ENCODE assay signal across 9 cellular contexts in genomic region chr19:4089400-4089908, GRCh38. TPM values are rescaled to one million over a fixed set of nuclear protein-coding genes. Genes with fewer than 3 reads are reported as not detected.
DNase-seq lines count a peak whose midpoint lies in the region; ATAC-seq and TF ChIP-seq lines count a peak whose summit lies in the region.
"Had no signal": no experiment of that assay in that cellular context is flagged by ENCODE, and none has a peak within 500 bp of the region (broad histone marks: within the 10 kb centered on the region; RNA-seq: fewer than 3 reads in every experiment).

No MANE protein-coding gene starts in this region.

- peaks cover 35 to 52% (median 48%) of the 10 kb centered on the region in 3 donors for H3K4me1 Mint-ChIP-seq in CD8-positive, alpha-beta memory T cell
- H3K4me1 Mint-ChIP-seq in IgD-negative memory B cell = peaks cover 0 to 6% (median 2%) of the 10 kb centered on the region in 3 donors
- H3K4me1 Mint-ChIP-seq in neural progenitor cell = no peaks in the 10 kb centered on the region

- no peaks in the 10 kb centered on the region for H3K79me2 ChIP-seq in neural progenitor cell (ENCODE audit: low read depth)

- no peaks in the 10 kb centered on the region for H3K9me3 ChIP-seq in CD8-positive, alpha-beta memory T cell (ENCODE audit: low read length)
- no peaks in the 10 kb centered on the region for H3K9me3 ChIP-seq in neural progenitor cell (ENCODE audit: low read depth)
- H3K9me3 ChIP-seq: body of pancreas had no signal

- no peak for TF ChIP-seq CTCF in neural progenitor cell (IDR thresholded peaks at IDR 0.05)

- H3K9me3 Mint-ChIP-seq in CD8-positive, alpha-beta memory T cell = no peaks in the 10 kb centered on the region
- H3K9me3 Mint-ChIP-seq in IgD-negative memory B cell (no peaks in the 10 kb centered on the region), neural progenitor cell (no peaks in the 10 kb centered on the region)

- peak overlapping the region; percentile 62 for H3K27ac ChIP-seq in CD8-positive, alpha-beta memory T cell (ENCODE audit: low read depth, low read length)
- peak overlapping the region; percentile 46 for H3K27ac ChIP-seq in neural progenitor cell

- H4K20me1 ChIP-seq in neural progenitor cell (ENCODE audit: low read depth) = no peaks in the 10 kb centered on the region

- H3F3A ChIP-seq in neural progenitor cell (ENCODE audit: low read depth) = no peaks in the 10 kb centered on the region

- peak; percentile 37 to 74 (median 52) for DNase-seq in CD8-positive, alpha-beta memory T cell
- peak; percentile 44 for DNase-seq in activated gamma-delta T cell (lab: John Stamatoyannopoulos, UW)
- no peak for DNase-seq in neural progenitor cell (ENCODE audit: low spot score)
- DNase-seq in NCI-H2081 (lab: John Stamatoyannopoulos, UW) = no peak
- no peak for DNase-seq in midbrain (lab: John Stamatoyannopoulos, UW)
- DNase-seq in middle frontal gyrus (ENCODE audit: extremely low spot score, low spot score) = no peak

- H3K4me3 Mint-ChIP-seq in CD8-positive, alpha-beta memory T cell = peak overlapping the region; percentile 59 to 78 (median 72)
- peak overlapping the region in 2 of 4 donors; percentile 49 to 76 for H3K4me3 Mint-ChIP-seq in IgD-negative memory B cell
- no peak overlapping the region for H3K4me3 Mint-ChIP-seq in neural progenitor cell

- CTCF ChIA-PET in CD8-positive, alpha-beta memory T cell (lab: Charles Lee) = interaction anchor here (0.6 to 3.0 kb wide), 10 partner anchors 13 to 110 kb away, joined by 3 to 23 read pairs (median 4); no protein-coding TSS in a partner anchor

- H3K36me3 ChIP-seq in CD8-positive, alpha-beta memory T cell (ENCODE audit: insufficient read depth, low read length) = no peaks in the 10 kb centered on the region
- H3K36me3 ChIP-seq in neural progenitor cell = no peaks in the 10 kb centered on the region

- no peaks in the 10 kb centered on the region for H3K27me3 Mint-ChIP-seq in CD8-positive, alpha-beta memory T cell
- no peaks in the 10 kb centered on the region for H3K27me3 Mint-ChIP-seq in IgD-negative memory B cell
- H3K27me3 Mint-ChIP-seq in neural progenitor cell (ENCODE audit: insufficient read depth, low read depth) = no peaks in the 10 kb centered on the region

- H3K4me3 ChIP-seq in CD8-positive, alpha-beta memory T cell (ENCODE audit: low read length) = peak overlapping the region; percentile 49
- no peak overlapping the region for H3K4me3 ChIP-seq in neural progenitor cell
- H3K4me3 ChIP-seq: body of pancreas had no signal

- H3K4me2 ChIP-seq in neural progenitor cell = no peak overlapping the region

- POLR2A ChIA-PET in CD8-positive, alpha-beta memory T cell (lab: Charles Lee) = interaction anchor here (0.6 to 2.1 kb wide), 12 partner anchors 12 to 380 kb away, joined by 3 to 27 read pairs (median 6); partner anchors contain the start of genes EEF2, PIAS4 and ZBTB7A

- peaks cover 48% of the 10 kb centered on the region for H3K4me1 ChIP-seq in CD8-positive, alpha-beta memory T cell (ENCODE audit: insufficient read depth, low read length)
- no peaks in the 10 kb centered on the region for H3K4me1 ChIP-seq in neural progenitor cell
- H3K4me1 ChIP-seq: body of pancreas had no signal

- H3K36me3 Mint-ChIP-seq in CD8-positive, alpha-beta memory T cell = peaks cover 0 to 8% (median 0%) of the 10 kb centered on the region in 3 donors
- H3K36me3 Mint-ChIP-seq in IgD-negative memory B cell (peaks cover 3% of the 10 kb centered on the region), neural progenitor cell (peaks cover 4% of the 10 kb centered on the region)

- no peak overlapping the region for H3K9ac ChIP-seq in neural progenitor cell

- no peaks in the 10 kb centered on the region for H3K27me3 ChIP-seq in CD8-positive, alpha-beta memory T cell (ENCODE audit: insufficient read depth, low read length, poor library complexity, severe bottlenecking)
- no peaks in the 10 kb centered on the region for H3K27me3 ChIP-seq in neural progenitor cell
- H3K27me3 ChIP-seq: body of pancreas had no signal

- no peak overlapping the region for H2AFZ ChIP-seq in neural progenitor cell (replicated peaks)

- ATAC-seq in GM19452 (IDR thresholded peaks at IDR 0.05; ENCODE audit: unreplicated experiment) = no peak
- ATAC-seq: body of pancreas had no signal

- peak overlapping the region; percentile 81 to 96 (median 94) for H3K27ac Mint-ChIP-seq in CD8-positive, alpha-beta memory T cell
- H3K27ac Mint-ChIP-seq in IgD-negative memory B cell (peak overlapping the region in 2 of 3 donors; percentile 39 to 62), neural progenitor cell (no peak overlapping the region)

RNA-seq across cellular contexts. Expression of gene ZBTB7A, which starts 22.8 kb away (rescaled TPM):
- 10 to 100 TPM; 44.1 to 46.8 TPM for total RNA-seq in CD8-positive, alpha-beta memory T cell
- 86.1 TPM for polyA plus RNA-seq in CD8-positive, alpha-beta memory T cell
- 75.7 TPM for polyA plus RNA-seq in IgD-negative memory B cell
- total RNA-seq in neural progenitor cell (ENCODE audit: low replicate concordance) = 4.0 and 10.0 TPM in 2 replicates

RNA-seq across cellular contexts. Expression of gene MAP2K2, which starts 34.5 kb away (rescaled TPM):
- 100 to 1,000 TPM; 161 to 164 TPM for total RNA-seq in CD8-positive, alpha-beta memory T cell
- polyA plus RNA-seq in CD8-positive, alpha-beta memory T cell = 122 TPM
- polyA plus RNA-seq in IgD-negative memory B cell = 69.1 TPM
- total RNA-seq in neural progenitor cell (ENCODE audit: low replicate concordance) = 69.7 and 176 TPM in 2 replicates

Comparison
In these comparisons a context has a peak if more than half of its experiments do, and no peak if none do; other contexts are left out.
1. DNase-seq: peak in CD8-positive, alpha-beta memory T cell (5 of 5) and activated gamma-delta T cell (single experiment); none in neural progenitor cell (single experiment), NCI-H2081 (0 of 2), midbrain (single experiment) and middle frontal gyrus (single experiment).